8 cellular contexts compared by ENCODE assay signal in the genomic region with DNA sequence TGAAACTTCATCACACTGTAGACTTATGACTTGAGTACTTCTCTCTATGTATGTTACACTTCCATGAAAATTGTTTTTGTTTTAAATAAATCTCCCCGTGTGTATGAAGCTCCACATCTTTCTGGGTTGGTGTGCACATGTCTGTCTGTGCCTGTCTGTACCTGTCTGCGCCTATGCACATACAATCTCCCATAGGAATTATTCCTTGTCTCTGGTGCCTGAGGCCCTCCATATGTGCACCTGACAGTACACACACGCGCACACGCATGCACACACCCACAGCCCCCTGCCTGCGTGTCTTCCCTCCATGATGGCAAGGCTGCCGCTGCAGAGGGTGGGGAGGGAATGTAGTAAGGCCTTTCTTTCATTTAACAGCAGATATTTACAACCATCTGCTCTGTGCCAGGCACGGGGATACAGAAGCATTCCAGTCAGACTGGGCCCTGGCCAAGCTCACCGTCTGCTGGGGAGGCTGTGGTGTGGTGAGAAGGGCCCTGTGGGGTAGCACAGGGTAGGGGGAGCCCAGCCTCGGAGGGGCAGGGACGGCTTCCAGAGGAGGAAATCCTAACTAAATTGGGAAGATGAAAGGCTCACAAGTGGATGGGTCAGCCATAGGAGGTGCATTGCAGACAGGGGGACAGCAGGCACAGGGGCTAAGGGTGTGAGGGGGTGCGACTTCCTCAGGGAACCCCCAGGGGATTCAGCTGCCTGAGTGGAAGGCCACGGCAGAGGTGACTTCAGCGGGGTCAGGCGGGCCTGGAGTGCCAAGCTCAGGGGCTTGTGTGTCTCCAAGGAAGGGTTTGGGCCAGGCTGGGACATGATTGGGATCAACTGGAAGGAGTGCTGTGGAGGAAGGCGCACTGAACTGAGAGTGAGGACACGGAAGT. TPM values are rescaled to one million over a fixed set of nuclear protein-coding genes. Genes with fewer than 3 reads are reported as not detected.
A peak's percentile ranks its signal among the peaks of the same experiment; 100 is the strongest.
DNase-seq lines count a peak whose midpoint lies in the region; ATAC-seq and TF ChIP-seq lines count a peak whose summit lies in the region.
"Had no signal": no experiment of that assay in that cellular context is flagged by ENCODE, and none has a peak within 500 bp of the region (broad histone marks: within the 10 kb centered on the region; RNA-seq: fewer than 3 reads in every experiment).

No MANE protein-coding gene starts in this region.

- intact Hi-C loops in IMR-90 (cut with micrococcal nuclease), result loop anchor here (1.0 to 10.0 kb wide), 3 partner anchors 594 to 722 kb away; no protein-coding TSS in a partner anchor
- intact Hi-C loops in thyroid gland (cut with DNase I), result loop anchor here (5.0 kb wide), 2 partner anchors 501 to 721 kb away; no protein-coding TSS in a partner anchor

- H4K8ac ChIP-seq in IMR-90 (ENCODE audit: low read depth in 2 of 2, low read length in 2 of 2), result peak overlapping the region; percentile 27 to 40; a peak in 2 of 4 replicates

- H3K4me2 ChIP-seq in IMR-90 (ENCODE audit: low read depth, low read length), result no peak overlapping the region

- peak overlapping the region; percentile 8 for H2AK9ac ChIP-seq in IMR-90 (replicated peaks; ENCODE audit: low read depth, low read length, poor library complexity)

- no peak for DNase-seq in IMR-90
- DNase-seq in thyroid gland, result no peak
- no peak for DNase-seq in NK-92 (lab: John Stamatoyannopoulos, UW; ENCODE audit: unreplicated experiment)
- no peak for DNase-seq in erythroblast (lab: John Stamatoyannopoulos, UW)
- no peak for DNase-seq in activated CD4-positive, alpha-beta T cell treated with anti-CD3 and anti-CD28 coated beads for 4 hours

- no TSS peak for BruUV-seq in IMR-90 (replicated peaks; lab: Mats Ljungman, UMichigan)

- H4K5ac ChIP-seq in IMR-90 (ENCODE audit: low read depth, low read length), result no peak overlapping the region

- H4K20me1 ChIP-seq in IMR-90 (ENCODE audit: insufficient read depth, low read length), result no peaks in the 10 kb centered on the region

- no peak overlapping the region for H3K23ac ChIP-seq in IMR-90 (ENCODE audit: low read depth, low read length)

- no peak overlapping the region for H3K27ac ChIP-seq in IMR-90 (ENCODE audit: insufficient read depth, low read length)
- peak overlapping the region; percentile 9 for H3K27ac ChIP-seq in angular gyrus (ENCODE audit: low read depth, low read length)
- H3K27ac ChIP-seq in thyroid gland, result peak overlapping the region in 2 of 3 donors; percentile 57 to 73

- peak overlapping the region; percentile 23; the same call in 1 of the 2 replicates for H2AK5ac ChIP-seq in IMR-90 (ENCODE audit: low read depth, low read length)

- H2BK5ac ChIP-seq in IMR-90 (ENCODE audit: low read depth, low read length, poor library complexity, severe bottlenecking), result no peak overlapping the region

- H3K4me1 ChIP-seq in IMR-90 (ENCODE audit: control insufficient read depth, insufficient read depth, low read length), result peaks cover 10% of the 10 kb centered on the region
- H3K4me1 ChIP-seq in thyroid gland, result peaks cover 29 to 50% of the 10 kb centered on the region in 2 donors

- H3K18ac ChIP-seq in IMR-90 (ENCODE audit: low read depth, low read length), result no peak overlapping the region

- CTCF ChIA-PET in IMR-90 (lab: Yijun Ruan, JAX), result interaction anchor here (0.6 to 3.4 kb wide), 15 partner anchors 13 to 853 kb away, joined by 3 to 41 read pairs (median 4); no protein-coding TSS in a partner anchor

- H3K79me1 ChIP-seq in IMR-90 (ENCODE audit: low read depth in 1 of 2, low read length in 2 of 2), result no peaks in the 10 kb centered on the region

- peak overlapping the region; percentile 84 for H2AFZ ChIP-seq in IMR-90 (replicated peaks; ENCODE audit: low read length, poor library complexity)

- ATAC-seq in IMR-90 (ENCODE audit: low read depth), result no peak

- H2BK15ac ChIP-seq in IMR-90 (ENCODE audit: low read depth, low read length), result no peak overlapping the region

- POLR2A ChIA-PET in IMR-90 (lab: Charles Lee; ENCODE audit: unreplicated experiment), result no interaction called here

- H3K9me3 ChIP-seq in IMR-90 (ENCODE audit: control insufficient read depth, insufficient read depth, low read length) (no peaks in the 10 kb centered on the region), iPS-18c (ENCODE audit: control insufficient read depth, insufficient read depth, low read length) (no peaks in the 10 kb centered on the region), thyroid gland (no peaks in the 10 kb centered on the region)

- H3K27me3 ChIP-seq in IMR-90 (ENCODE audit: control insufficient read depth, insufficient read depth, low read length), result no peaks in the 10 kb centered on the region
- H3K27me3 ChIP-seq in thyroid gland, result no peaks in the 10 kb centered on the region

- TF ChIP-seq POLR2A in IMR-90 (IDR thresholded peaks at IDR 0.05; ENCODE audit: low read depth, low read length) (no peak), thyroid gland (IDR thresholded peaks at IDR 0.05) (no peak), erythroblast (IDR thresholded peaks at IDR 0.05; ENCODE audit: low read length) (no peak)

- no peak overlapping the region for H3K4me3 ChIP-seq in IMR-90 (ENCODE audit: insufficient read depth, low read depth, low read length)
- H3K4me3 ChIP-seq in iPS-18c (ENCODE audit: insufficient read depth, low read depth, low read length), result peak overlapping the region; percentile 11; the same call in 1 of the 2 replicates
- no peak overlapping the region for H3K4me3 ChIP-seq in thyroid gland (replicated peaks in 1 of 3)

- H4K91ac ChIP-seq in IMR-90 (ENCODE audit: insufficient read depth, low read depth, low read length), result no peak overlapping the region

- no peak overlapping the region for H3K56ac ChIP-seq in IMR-90 (ENCODE audit: extremely low read depth, insufficient read depth, low read length)

- no peak overlapping the region for H2BK120ac ChIP-seq in IMR-90 (ENCODE audit: low read depth, low read length)

- H3K9ac ChIP-seq in IMR-90 (ENCODE audit: low read depth, low read length), result no peak overlapping the region; the same call in 1 of the 2 replicates

- no peak for TF ChIP-seq RAD21 in IMR-90 (IDR thresholded peaks at IDR 0.05; ENCODE audit: low read length)

- WGBS in IMR-90 (ENCODE audit: extremely low coverage in 2 of 2, insufficient read length in 1 of 2), 2 experiments, result 83% methylated on average over 7 of the region's 17 CpGs; no CpG with 5 or more reads in 1 of the 2 experiments
- WGBS in thyroid gland, 2 donors, result 83 to 86% methylated on average over 16 to 17 of the region's 17 CpGs

- no peak overlapping the region for H2BK20ac ChIP-seq in IMR-90 (ENCODE audit: low read depth, low read length)

- H3K36me3 ChIP-seq in IMR-90 (ENCODE audit: control insufficient read depth, insufficient read depth, low read length) (no peaks in the 10 kb centered on the region), thyroid gland (no peaks in the 10 kb centered on the region)

- in situ Hi-C loops in IMR-90 (cut with MboI; ENCODE audit: low sequenced_read_pairs), result loop anchor here (5.0 kb wide), 3 partner anchors 296 to 731 kb away; no protein-coding TSS in a partner anchor

- H3K4ac ChIP-seq in IMR-90 (ENCODE audit: low read depth, low read length), result peak overlapping the region; percentile 37; the same call in 1 of the 2 replicates

- dilution Hi-C loops in IMR-90 (cut with HindIII; ENCODE audit: low sequenced_read_pairs, unreplicated experiment), result loop anchor here (25.0 kb wide), 1 partner anchor 109 kb away; no protein-coding TSS in a partner anchor

- peaks cover 13% of the 10 kb centered on the region; the same call in 1 of the 2 replicates for H3K9me1 ChIP-seq in IMR-90 (ENCODE audit: insufficient read depth, low read length)

- TF ChIP-seq CTCF in IMR-90 (conservative IDR thresholded peaks at IDR 0.05; ENCODE audit: low read depth, low read length) (no peak), thyroid gland (IDR thresholded peaks at IDR 0.05) (no peak)

- no peak overlapping the region for H3K14ac ChIP-seq in IMR-90 (replicated peaks; ENCODE audit: low read depth, low read length)

TF ChIP-seq in IMR-90, 13 proteins besides CTCF, POLR2A, EP300 and RAD21:
- no peak for TF ChIP-seq RFX5 (IDR thresholded peaks at IDR 0.05; ENCODE audit: low read depth, low read length)
- no peak for TF ChIP-seq RCOR1 (IDR thresholded peaks at IDR 0.05; ENCODE audit: insufficient replicate concordance, low read length)

RNA-seq across cellular contexts. Expression of gene KRT8, which starts 26.1 kb away (rescaled TPM):
- total RNA-seq in IMR-90 (2012; rRNA removed) (10.9 and 14.2 TPM in 2 replicates), thyroid gland (1,000 to 10,000 TPM in 1 of 4 donors, 100 to 1,000 TPM in 3; 364 to 1,037 (median 698) TPM)
- 38.6 and 39.3 TPM in 2 replicates for polyA plus RNA-seq in IMR-90 (2012; rRNA removed)
- polyA plus RNA-seq in IMR-90 (2012; cell fraction: cytosol; rRNA removed), result 30.9 and 49.3 TPM in 2 replicates
- 26.9 and 31.3 TPM in 2 replicates for polyA plus RNA-seq in IMR-90 (2012; cell fraction: nucleus; rRNA removed; ENCODE audit: low replicate concordance)

RNA-seq across cellular contexts. Expression of gene KRT78, which starts 30.0 kb away (rescaled TPM):
- total RNA-seq in IMR-90 (2012; rRNA removed), result not detected in 2 replicates
- not detected in 2 replicates for polyA plus RNA-seq in IMR-90 (2012; rRNA removed)
- polyA plus RNA-seq in IMR-90 (2012; cell fraction: cytosol; rRNA removed), result not detected in 2 replicates
- polyA plus RNA-seq in IMR-90 (2012; cell fraction: nucleus; rRNA removed; ENCODE audit: low replicate concordance), result not detected in 2 replicates
- under 1 TPM in 1 of 4 donors, not detected in 3; 0.40 TPM for total RNA-seq in thyroid gland
- total RNA-seq: dermis blood vessel endothelial cell had no signal

RNA-seq across cellular contexts. Expression of gene KRT79, which starts 44.6 kb away (rescaled TPM):
- under 0.01 TPM in 1 of 2 replicates, not detected in the other for total RNA-seq in IMR-90 (2012; rRNA removed)
- polyA plus RNA-seq in IMR-90 (2012; rRNA removed), result 0.09 and 0.24 TPM in 2 replicates
- 0.08 TPM in 1 of 2 replicates, not detected in the other for polyA plus RNA-seq in IMR-90 (2012; cell fraction: cytosol; rRNA removed)
- 1.1 and 1.3 TPM in 2 replicates for polyA plus RNA-seq in IMR-90 (2012; cell fraction: nucleus; rRNA removed; ENCODE audit: low replicate concordance)
- not detected for total RNA-seq in thyroid gland
- total RNA-seq: dermis blood vessel endothelial cell had no signal

Comparison
In these comparisons a context has a peak if more than half of its experiments do, and no peak if none do; other contexts are left out.
1. RNA of gene KRT8, which starts 26.1 kb away (total RNA-seq): 364 to 1,037 TPM in thyroid gland; 10.9 to 14.2 TPM in IMR-90; every median in the first group is over 10 times any median in the second.